Comparison of ENCODE assay signal across 33 cellular contexts in genomic region chr18:64809801-64810200, GRCh38.
"Had no signal": no experiment of that assay in that cellular context is flagged by ENCODE, and none has a peak within 500 bp of the region (broad histone marks: within the 10 kb centered on the region; RNA-seq: fewer than 3 reads in every experiment).

No MANE protein-coding gene starts in this region.

- H3K9ac ChIP-seq: SK-N-SH had no signal

- H3K9me3 ChIP-seq: MG63, Peyer's patch, SJSA1, SK-N-SH had no signal

- H3K27ac ChIP-seq: Peyer's patch, SJSA1 had no signal

- H3K36me3 ChIP-seq: MG63, Peyer's patch, SJSA1 had no signal

- H3K4me1 ChIP-seq: Peyer's patch, SJSA1 had no signal

- H3K27me3 ChIP-seq: MG63, Peyer's patch, SJSA1 had no signal

- H3K4me3 ChIP-seq: MG63, Peyer's patch, SJSA1 had no signal

- H3K4me2 ChIP-seq: SK-N-SH had no signal

- DNase-seq: Kasumi-1, KG1, MG63, NCI-H1048, NCI-H1092 treated with DMSO at 0.1 percent for 48 hours, NCI-H1105 treated with DMSO at 0.1 percent for 48 hours, NCI-H1417, NCI-H1436, NCI-H146, NCI-H1694, NCI-H187, NCI-H1930, NCI-H2029 treated with DMSO at 0.1 percent for 48 hours, NCI-H2081 treated with DMSO at 0.1 percent for 48 hours, NCI-H2107, NCI-H2171, NCI-H226, NCI-H446 treated with DMSO at 0.1 percent for 48 hours, NCI-H510A, NCI-H524, NCI-H526, NCI-H69, NCI-H748 treated with DMSO at 0.1 percent for 48 hours, NCI-H82, OCI-M1, PC-3, Peyer's patch, Right ventricle myocardium superior, RPMI8226, SHP77 treated with DMSO at 0.1 percent for 48 hours, SK-N-SH, SW 1271 had no signal

- ATAC-seq: PC-3 had no signal
